In genomic region chr1:109249654-109250401, GRCh38 we compare ENCODE assay signal across 6 cellular contexts. TPM values are rescaled to one million over a fixed set of nuclear protein-coding genes. Genes with fewer than 3 reads are reported as not detected.
A peak's percentile ranks its signal among the peaks of the same experiment; 100 is the strongest.
DNase-seq lines count a peak whose midpoint lies in the region; ATAC-seq and TF ChIP-seq lines count a peak whose summit lies in the region.

No MANE protein-coding gene starts in this region.

- TF ChIP-seq CTCF in BE2C (IDR thresholded peaks at IDR 0.05; ENCODE audit: low read depth, low read length) (no peak), WTC11 (IDR thresholded peaks at IDR 0.05) (no peak), right lobe of liver (IDR thresholded peaks at IDR 0.05) (no peak)

- 7% methylated on average over 3 of the region's 80 CpGs for WGBS in right lobe of liver (ENCODE audit: insufficient coverage, low coverage, low lambda C conversion rate, missing lambda C conversion rate)

- DNase-seq in BE2C (no peak), WTC11 (ENCODE audit: low spot score) (no peak), right lobe of liver (peak in 1 of 3 donors; percentile 48), ureter (ENCODE audit: low spot score) (no peak)

- H3K27me3 ChIP-seq in BE2C (no peaks in the 10 kb centered on the region), right lobe of liver (no peaks in the 10 kb centered on the region)

- no peak for TF ChIP-seq POLR2A in right lobe of liver (IDR thresholded peaks at IDR 0.05)

- intact Hi-C loops in right lobe of liver (cut with DNase I) = no loop called here

- CTCF ChIA-PET in WTC11 (lab: Charles Lee) = interaction anchor here (1.0 to 5.9 kb wide), 10 partner anchors 9 to 283 kb away, joined by 3 to 81 read pairs (median 4); partner anchors contain the start of genes SARS1 and SORT1

- H3K4me3 ChIP-seq in BE2C (ENCODE audit: low read depth, low read length) = peak overlapping the region; percentile 50
- H3K4me3 ChIP-seq in right lobe of liver = peak overlapping the region; percentile 44 to 68 (median 48)

- H3K9me3 ChIP-seq in BE2C (no peaks in the 10 kb centered on the region), right lobe of liver (no peaks in the 10 kb centered on the region)

- POLR2A ChIA-PET in WTC11 (lab: Charles Lee) = interaction anchor here (1.1 to 3.0 kb wide), 4 partner anchors 10 to 150 kb away, joined by 3 to 21 read pairs (median 4); no protein-coding TSS in a partner anchor

- H3K36me3 ChIP-seq in BE2C = no peaks in the 10 kb centered on the region
- H3K36me3 ChIP-seq in right lobe of liver = no peaks in the 10 kb centered on the region

- H3K27ac Mint-ChIP-seq in WTC11 = no peak overlapping the region

- ATAC-seq in GM21786 (IDR thresholded peaks at IDR 0.05; ENCODE audit: unreplicated experiment) (peak; percentile 25), WTC11 (peak; percentile 8), right lobe of liver (peak; percentile 2 to 44 (median 34)), GM18519 (IDR thresholded peaks at IDR 0.05; ENCODE audit: low FRiP score, unreplicated experiment) (no peak)

- H3K4me1 Mint-ChIP-seq in WTC11 = peaks cover 33% of the 10 kb centered on the region

- peaks cover 36% of the 10 kb centered on the region for H3K27me3 Mint-ChIP-seq in WTC11 (ENCODE audit: low read depth)

- peak overlapping the region; percentile 63 for H3K4me3 Mint-ChIP-seq in WTC11

- H3K27ac ChIP-seq in right lobe of liver = no peak overlapping the region

- H3K36me3 Mint-ChIP-seq in WTC11 = peaks cover 17% of the 10 kb centered on the region

- peaks cover 8% of the 10 kb centered on the region; the same call in 1 of the 2 replicates for H3K9me3 Mint-ChIP-seq in WTC11

- H3K4me1 ChIP-seq in BE2C (peaks cover 24% of the 10 kb centered on the region), right lobe of liver (peaks cover 0 to 5% (median 0%) of the 10 kb centered on the region in 4 donors)

TF ChIP-seq in WTC11, 78 proteins besides CTCF, POLR2A, EP300 and RAD21:
- TF ChIP-seq KAT7 (CRISPR knock-in tag; IDR thresholded peaks at IDR 0.05; ENCODE audit: borderline replicate concordance) = no peak
- TF ChIP-seq ZSCAN18 (CRISPR knock-in tag; IDR thresholded peaks at IDR 0.05) = no peak
- TF ChIP-seq TP53 (CRISPR knock-in tag; IDR thresholded peaks at IDR 0.05) = no peak
- TF ChIP-seq ZNF423 (CRISPR knock-in tag; IDR thresholded peaks at IDR 0.05) = peak; percentile 55
- TF ChIP-seq FOXP1 (CRISPR knock-in tag; IDR thresholded peaks at IDR 0.05; ENCODE audit: borderline replicate concordance) = no peak
- TF ChIP-seq MLX (CRISPR knock-in tag; IDR thresholded peaks at IDR 0.05) = no peak
- TF ChIP-seq ZNF281 (CRISPR knock-in tag; IDR thresholded peaks at IDR 0.05) = no peak

RNA-seq across cellular contexts. Expression of gene CELSR2, which starts 0.5 kb away (rescaled TPM):
- polyA plus RNA-seq in BE2C (2012; ENCODE audit: insufficient read depth, insufficient read length, low read depth) = 39.5 TPM
- total RNA-seq in WTC11 (2021) = 26.8 to 31.3 TPM (median 28.2 TPM) in 3 replicates
- 1 to 10 TPM; 1.3 to 3.3 (median 3.0) TPM for total RNA-seq in right lobe of liver
- total RNA-seq in ureter = 19.2 TPM

RNA-seq across cellular contexts. Expression of gene PSRC1, which starts 33.1 kb away (rescaled TPM):
- polyA plus RNA-seq in BE2C (2012; ENCODE audit: insufficient read depth, insufficient read length, low read depth) = 6.6 TPM
- 56.9 to 68.4 TPM (median 64.1 TPM) in 3 replicates for total RNA-seq in WTC11 (2021)
- total RNA-seq in right lobe of liver = 1 to 10 TPM in 5 of 6 experiments, under 1 TPM in 1; 0.70 to 3.4 (median 1.5) TPM
- 3.1 TPM for total RNA-seq in ureter

RNA-seq across cellular contexts. Expression of gene SARS1, which starts 36.1 kb away (rescaled TPM):
- polyA plus RNA-seq in BE2C (2012; ENCODE audit: insufficient read depth, insufficient read length, low read depth) = 865 TPM
- total RNA-seq in WTC11 (2021) = 126 to 149 TPM (median 129 TPM) in 3 replicates
- 100 to 1,000 TPM in 2 of 6 experiments, 10 to 100 TPM in 4; 73.5 to 123 (median 91.6) TPM for total RNA-seq in right lobe of liver
- 239 TPM for total RNA-seq in ureter

RNA-seq across cellular contexts. Expression of gene MYBPHL, which starts 57.0 kb away (rescaled TPM):
- polyA plus RNA-seq in BE2C (2012; ENCODE audit: insufficient read depth, insufficient read length, low read depth) = 0.66 TPM
- 0.23 to 1.2 TPM (median 0.94 TPM) in 3 replicates for total RNA-seq in WTC11 (2021)
- not detected for total RNA-seq in right lobe of liver
- total RNA-seq in ureter = not detected

Comparison
In these comparisons a context has a peak if more than half of its experiments do, and no peak if none do; other contexts are left out.
1. RNA of gene PSRC1, which starts 33.1 kb away (total RNA-seq): 56.9 to 68.4 TPM in WTC11; 3.1 TPM in ureter (single experiment) and 0.70 to 3.4 TPM in right lobe of liver; every median in the first group is over 10 times any median in the second.